Comparison of ENCODE assay signal across 17 cellular contexts in genomic region chr13:45292176-45292575, GRCh38. TPM values are rescaled to one million over a fixed set of nuclear protein-coding genes. Genes with fewer than 3 reads are reported as not detected.
DNase-seq lines count a peak whose midpoint lies in the region; ATAC-seq and TF ChIP-seq lines count a peak whose summit lies in the region.
"Had no signal": no experiment of that assay in that cellular context is flagged by ENCODE, and none has a peak within 500 bp of the region (broad histone marks: within the 10 kb centered on the region; RNA-seq: fewer than 3 reads in every experiment).

No MANE protein-coding gene starts in this region.

- no peak for ATAC-seq in CD4-positive, alpha-beta T cell (ENCODE audit: poor library complexity)
- peak; percentile 69 for ATAC-seq in esophagus mucosa
- ATAC-seq: heart left ventricle, left colon had no signal

- H3K27ac Mint-ChIP-seq in CD4-positive, alpha-beta T cell = peak overlapping the region; percentile 3
- H3K27ac Mint-ChIP-seq: activated naive CD4-positive, alpha-beta T cell treated with anti-CD3 and anti-CD28 coated beads for 36 hours had no signal

- no peaks in the 10 kb centered on the region for H3K27me3 Mint-ChIP-seq in CD4-positive, alpha-beta T cell

- DNase-seq in CD4-positive, alpha-beta T cell = no peak
- DNase-seq in HT-29 (ENCODE audit: low spot score) (peak; percentile 64), RWPE1 (ENCODE audit: low spot score) (peak; percentile 62), hepatic stellate cell (ENCODE audit: low spot score) (no peak), NCI-H524 treated with DMSO at 0.1 percent for 48 hours (lab: John Stamatoyannopoulos, UW) (no peak), glomerular visceral epithelial cell (ENCODE audit: extremely low spot score) (no peak)
- DNase-seq in stimulated activated CD4-positive, alpha-beta T cell treated with anti-CD3 and anti-CD28 coated beads, Interleukin-1b, Interleukin-23, amount 100 ng/mL, for 48 hours = no peak
- DNase-seq: activated naive CD4-positive, alpha-beta T cell treated with anti-CD3 and anti-CD28 coated beads for 36 hours; central memory CD4-positive, alpha-beta T cell; DMS79; heart left ventricle; left colon; NCI-H1436 treated with DMSO at 0.1 percent for 48 hours; posterior cingulate gyrus; stimulated activated CD4-positive, alpha-beta T cell treated with anti-CD3 and anti-CD28 coated beads, Interleukin-15, amount 100 ng/mL, for 24 hours; WERI-Rb-1 had no signal

- H3K9me3 ChIP-seq in CD4-positive, alpha-beta T cell (ENCODE audit: control insufficient read depth, low read length) = no peaks in the 10 kb centered on the region
- H3K9me3 ChIP-seq: heart left ventricle had no signal

- H3K4me3 Mint-ChIP-seq in CD4-positive, alpha-beta T cell = no peak overlapping the region
- H3K4me3 Mint-ChIP-seq: activated naive CD4-positive, alpha-beta T cell treated with anti-CD3 and anti-CD28 coated beads for 36 hours had no signal

- no peaks in the 10 kb centered on the region for H3K27me3 ChIP-seq in CD4-positive, alpha-beta T cell (ENCODE audit: control insufficient read depth, insufficient read depth, low read length)
- H3K27me3 ChIP-seq: heart left ventricle had no signal

- intact Hi-C loops in CD4-positive, alpha-beta T cell (cut with DNase I, micrococcal nuclease) = no loop called here

- TF ChIP-seq CTCF in CD4-positive, alpha-beta T cell (IDR thresholded peaks at IDR 0.05) = no peak
- TF ChIP-seq CTCF in RWPE1 (conservative IDR thresholded peaks at IDR 0.05; ENCODE audit: low read depth) = no peak

- CTCF ChIA-PET in CD4-positive, alpha-beta T cell (lab: Charles Lee) = no interaction called here
- CTCF ChIA-PET in RWPE1 (lab: Yijun Ruan, JAX) = interaction anchor here (0.6 to 1.4 kb wide), 3 partner anchors 11 to 1177 kb away, joined by 3 to 4 read pairs (median 3); no protein-coding TSS in a partner anchor

- POLR2A ChIA-PET in CD4-positive, alpha-beta T cell (lab: Charles Lee) = no interaction called here
- POLR2A ChIA-PET in RWPE1 (lab: Yijun Ruan, JAX; ENCODE audit: low non-redundant PET) = interaction anchor here (0.7 kb wide), 1 partner anchor 26 kb away, joined by 7 read pairs; no protein-coding TSS in a partner anchor

- H3K4me1 Mint-ChIP-seq in CD4-positive, alpha-beta T cell (ENCODE audit: low read depth) = peaks cover 18% of the 10 kb centered on the region

- no peak overlapping the region for H3K27ac ChIP-seq in CD4-positive, alpha-beta T cell (ENCODE audit: low read depth, low read length)
- no peak overlapping the region for H3K27ac ChIP-seq in RWPE1
- H3K27ac ChIP-seq: heart left ventricle, WERI-Rb-1 had no signal

- H3K9me3 Mint-ChIP-seq in CD4-positive, alpha-beta T cell = no peaks in the 10 kb centered on the region
- H3K9me3 Mint-ChIP-seq: activated naive CD4-positive, alpha-beta T cell treated with anti-CD3 and anti-CD28 coated beads for 36 hours had no signal

- H3K36me3 Mint-ChIP-seq in CD4-positive, alpha-beta T cell (ENCODE audit: low read depth) = peaks cover 6% of the 10 kb centered on the region

RNA-seq across cellular contexts. Expression of gene TPT1, which starts 48.8 kb away (rescaled TPM):
- total RNA-seq in CD4-positive, alpha-beta T cell = 1,000 to 10,000 TPM; 8,742 to 8,834 TPM
- total RNA-seq in HT-29 (2014; rRNA removed; shearing (Covaris generic)) = 1,597 and 1,598 TPM in 2 replicates
- total RNA-seq in esophagus mucosa = 4,303 TPM

Comparison
In these comparisons a context has a peak if more than half of its experiments do, and no peak if none do; other contexts are left out.
1. DNase-seq: peak in HT-29 (single experiment) and RWPE1 (single experiment); none in CD4-positive, alpha-beta T cell (0 of 10), hepatic stellate cell (single experiment), NCI-H524 treated with DMSO at 0.1 percent for 48 hours (single experiment), stimulated activated CD4-positive, alpha-beta T cell treated with anti-CD3 and anti-CD28 coated beads, Interleukin-1b, Interleukin-23, amount 100 ng/mL, for 48 hours (single experiment) and glomerular visceral epithelial cell (single experiment).